In the genomic region with DNA sequence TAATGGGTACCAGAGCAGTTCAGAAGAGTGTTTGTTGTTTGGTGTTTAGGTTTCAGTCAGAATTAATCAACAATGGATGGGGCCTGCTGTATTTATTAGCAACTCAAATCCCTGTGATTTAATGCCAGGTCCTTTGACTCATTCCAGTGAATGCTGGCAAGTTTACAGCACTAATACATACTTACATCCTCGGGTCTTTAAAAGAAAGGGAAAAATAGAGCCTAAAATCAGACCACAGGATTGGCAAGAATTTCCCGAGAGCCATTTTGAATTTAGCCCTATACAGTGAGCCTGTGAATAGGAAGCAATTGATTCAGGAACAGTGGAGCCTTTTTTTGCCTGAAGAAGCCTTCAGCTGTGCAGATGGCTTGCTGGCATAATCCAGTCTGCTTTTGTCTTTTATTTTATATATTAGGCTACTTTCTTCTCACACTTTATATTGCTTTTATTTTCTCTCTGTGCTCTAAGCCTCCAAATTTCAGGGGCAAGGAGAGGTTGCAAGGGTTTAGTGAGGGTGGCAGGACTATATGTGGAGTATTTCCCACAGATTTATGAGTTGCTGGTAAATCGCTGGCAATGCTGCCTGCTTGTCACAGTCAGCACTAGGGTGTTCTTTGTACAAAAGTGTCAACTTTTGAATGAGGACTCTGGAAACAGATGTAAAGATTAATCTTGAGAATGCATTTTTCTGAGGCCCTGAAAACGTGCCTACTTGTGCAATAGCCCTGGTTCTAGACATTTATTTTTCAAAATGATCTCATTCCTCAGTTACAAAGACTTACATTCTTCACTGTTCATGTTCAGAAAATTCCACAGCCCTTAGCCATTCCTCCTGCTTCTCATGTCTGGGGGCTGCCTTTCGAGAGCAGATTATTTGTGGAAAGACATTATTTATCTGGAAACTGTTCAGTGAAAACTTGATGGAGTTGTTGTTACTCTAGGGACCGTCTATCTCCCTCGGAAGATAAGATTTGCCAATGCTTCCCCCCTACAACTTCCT, we compare ENCODE assay signal across 8 cellular contexts.
DNase-seq lines count a peak whose midpoint lies in the region; ATAC-seq, FAIRE-seq and TF ChIP-seq lines count a peak whose summit lies in the region.

No MANE protein-coding gene starts in this region.

- peak overlapping the region; percentile 73 for H3K9ac ChIP-seq in GM23248

- FAIRE-seq in GM19239 (lab: Jason Lieb, UNC), result no peak

- WGBS in GM23248 (ENCODE audit: low coverage in 1 of 2, low lambda C conversion rate in 2 of 2, missing lambda C conversion rate in 2 of 2), 2 experiments, result 1 to 3% methylated on average over 7 of the region's 7 CpGs
- WGBS in sigmoid colon, 2 donors, result 66 to 75% methylated on average over 7 of the region's 7 CpGs

- H3K79me2 ChIP-seq in GM23248 (ENCODE audit: insufficient read depth), result no peaks in the 10 kb centered on the region

- DNase-seq in GM23248 (peak; percentile 92), brain pericyte (ENCODE audit: low read depth, low spot score) (peak; percentile 3), hepatic stellate cell (ENCODE audit: low spot score) (peak; percentile 60), sigmoid colon (no peak), GM19239 (ENCODE audit: insufficient read length, low spot score) (no peak)

- H3K36me3 ChIP-seq in GM23248 (ENCODE audit: low read depth) (no peaks in the 10 kb centered on the region), sigmoid colon (no peaks in the 10 kb centered on the region)

- H4K20me1 ChIP-seq in GM23248 (ENCODE audit: insufficient read depth), result no peaks in the 10 kb centered on the region

- H3F3A ChIP-seq in GM23248 (ENCODE audit: insufficient read depth), result peaks cover 29% of the 10 kb centered on the region

- no peak for TF ChIP-seq POLR2A in sigmoid colon (IDR thresholded peaks at IDR 0.05)

- H3K4me3 ChIP-seq in GM23248 (peak overlapping the region; percentile 65), sigmoid colon (no peak overlapping the region)

- ATAC-seq in HG03175 (IDR thresholded peaks at IDR 0.05; ENCODE audit: unreplicated experiment) (no peak), HG03460 (IDR thresholded peaks at IDR 0.05; ENCODE audit: unreplicated experiment) (no peak), GM21619 (IDR thresholded peaks at IDR 0.05; ENCODE audit: unreplicated experiment) (no peak)

- H3K4me1 ChIP-seq in GM23248 (ENCODE audit: insufficient read depth) (peaks cover 29% of the 10 kb centered on the region), sigmoid colon (peaks cover 0 to 15% (median 12%) of the 10 kb centered on the region in 4 donors)

- peak overlapping the region; percentile 79 for H2AFZ ChIP-seq in GM23248

- H3K27ac ChIP-seq in GM23248, result peak overlapping the region; percentile 94
- H3K27ac ChIP-seq in sigmoid colon, result peak overlapping the region; percentile 27 to 49 (median 44)

- intact Hi-C loops in sigmoid colon (cut with DNase I), result no loop called here

- H3K9me2 ChIP-seq in GM23248 (ENCODE audit: insufficient read depth), result no peaks in the 10 kb centered on the region

- TF ChIP-seq CTCF in sigmoid colon (IDR thresholded peaks at IDR 0.05), result no peak

- H3K9me3 ChIP-seq in GM23248 (ENCODE audit: low read depth) (no peaks in the 10 kb centered on the region), sigmoid colon (no peaks in the 10 kb centered on the region)

- H3K27me3 ChIP-seq in GM23248 (replicated peaks; ENCODE audit: insufficient read depth) (no peaks in the 10 kb centered on the region), sigmoid colon (no peaks in the 10 kb centered on the region)

- in situ Hi-C loops in GM23248 (cut with MboI), result no loop called here

- no peak for TF ChIP-seq EP300 in sigmoid colon (IDR thresholded peaks at IDR 0.05)

- peak overlapping the region; percentile 90 for H3K4me2 ChIP-seq in GM23248 (ENCODE audit: unreplicated experiment)

Comparison
In these comparisons a context has a peak if more than half of its experiments do, and no peak if none do; other contexts are left out.
1. DNase-seq: peak in GM23248 (single experiment), brain pericyte (single experiment) and hepatic stellate cell (single experiment); none in sigmoid colon (single experiment) and GM19239 (single experiment).